In the genomic region with DNA sequence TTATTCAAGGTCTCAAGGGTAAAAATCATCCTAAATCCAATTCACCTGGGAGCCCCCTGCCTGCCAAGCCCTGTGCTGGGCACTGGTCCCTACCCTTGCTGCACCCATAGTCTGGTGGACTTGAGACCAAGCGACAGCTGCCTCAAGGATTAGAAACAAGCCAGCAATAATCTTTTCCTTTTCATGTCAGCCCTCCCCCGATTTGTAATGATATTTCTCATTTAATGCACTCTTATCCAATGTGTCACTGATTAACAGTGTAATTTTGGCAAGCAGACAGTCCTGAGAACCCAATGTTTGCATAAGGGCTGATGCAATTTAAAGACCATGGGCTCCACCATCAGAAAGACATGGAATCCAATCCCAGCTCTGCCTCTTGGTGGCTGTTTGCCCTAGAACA, we compare ENCODE assay signal across 1 cellular context.
TF ChIP-seq lines count a peak whose summit lies in the region.

No MANE protein-coding gene starts in this region.

TF ChIP-seq in liver, 16 proteins besides CTCF, POLR2A, EP300 and RAD21 (continued from another document):
- TF ChIP-seq, protein P1, sequence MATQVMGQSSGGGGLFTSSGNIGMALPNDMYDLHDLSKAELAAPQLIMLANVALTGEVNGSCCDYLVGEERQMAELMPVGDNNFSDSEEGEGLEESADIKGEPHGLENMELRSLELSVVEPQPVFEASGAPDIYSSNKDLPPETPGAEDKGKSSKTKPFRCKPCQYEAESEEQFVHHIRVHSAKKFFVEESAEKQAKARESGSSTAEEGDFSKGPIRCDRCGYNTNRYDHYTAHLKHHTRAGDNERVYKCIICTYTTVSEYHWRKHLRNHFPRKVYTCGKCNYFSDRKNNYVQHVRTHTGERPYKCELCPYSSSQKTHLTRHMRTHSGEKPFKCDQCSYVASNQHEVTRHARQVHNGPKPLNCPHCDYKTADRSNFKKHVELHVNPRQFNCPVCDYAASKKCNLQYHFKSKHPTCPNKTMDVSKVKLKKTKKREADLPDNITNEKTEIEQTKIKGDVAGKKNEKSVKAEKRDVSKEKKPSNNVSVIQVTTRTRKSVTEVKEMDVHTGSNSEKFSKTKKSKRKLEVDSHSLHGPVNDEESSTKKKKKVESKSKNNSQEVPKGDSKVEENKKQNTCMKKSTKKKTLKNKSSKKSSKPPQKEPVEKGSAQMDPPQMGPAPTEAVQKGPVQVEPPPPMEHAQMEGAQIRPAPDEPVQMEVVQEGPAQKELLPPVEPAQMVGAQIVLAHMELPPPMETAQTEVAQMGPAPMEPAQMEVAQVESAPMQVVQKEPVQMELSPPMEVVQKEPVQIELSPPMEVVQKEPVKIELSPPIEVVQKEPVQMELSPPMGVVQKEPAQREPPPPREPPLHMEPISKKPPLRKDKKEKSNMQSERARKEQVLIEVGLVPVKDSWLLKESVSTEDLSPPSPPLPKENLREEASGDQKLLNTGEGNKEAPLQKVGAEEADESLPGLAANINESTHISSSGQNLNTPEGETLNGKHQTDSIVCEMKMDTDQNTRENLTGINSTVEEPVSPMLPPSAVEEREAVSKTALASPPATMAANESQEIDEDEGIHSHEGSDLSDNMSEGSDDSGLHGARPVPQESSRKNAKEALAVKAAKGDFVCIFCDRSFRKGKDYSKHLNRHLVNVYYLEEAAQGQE (IDR thresholded peaks at IDR 0.05): no peak
- TF ChIP-seq ZBTB33 (IDR thresholded peaks at IDR 0.05) (no peak), GABPA (IDR thresholded peaks at IDR 0.05 in 1 of 2, conservative IDR thresholded peaks at IDR 0.05 in 1 of 2) (no peak), FOXA1 (IDR thresholded peaks at IDR 0.05) (no peak), ATF3 (IDR thresholded peaks at IDR 0.05) (peak; percentile 90), EGR1 (IDR thresholded peaks at IDR 0.05; ENCODE audit: low read depth in 2 of 2) (no peak), HNF4G (IDR thresholded peaks at IDR 0.05) (no peak), HNF4A (conservative IDR thresholded peaks at IDR 0.05) (peak; percentile 40 to 54), RXRA (IDR thresholded peaks at IDR 0.05) (peak; percentile 27 to 41)
